In genomic region chr12:19707948-19708409, GRCh38 we compare ENCODE assay signal across 14 cellular contexts.
A peak's percentile ranks its signal among the peaks of the same experiment; 100 is the strongest.
DNase-seq lines count a peak whose midpoint lies in the region; ATAC-seq, FAIRE-seq and TF ChIP-seq lines count a peak whose summit lies in the region.
"Had no signal": no experiment of that assay in that cellular context is flagged by ENCODE, and none has a peak within 500 bp of the region (broad histone marks: within the 10 kb centered on the region; RNA-seq: fewer than 3 reads in every experiment).

No MANE protein-coding gene starts in this region.

- TF ChIP-seq CTCF in A549 (IDR thresholded peaks at IDR 0.05) (no peak), RWPE1 (conservative IDR thresholded peaks at IDR 0.05; ENCODE audit: low read depth) (no peak), fibroblast of mammary gland (conservative IDR thresholded peaks at IDR 0.05; ENCODE audit: control insufficient read depth, insufficient read depth, low read depth, low read length) (peak; percentile 45)

- H3K27ac Mint-ChIP-seq in activated T-helper 1 cell treated with anti-CD3 and anti-CD28 coated beads, Interleukin-12 subunit alpha, Interleukin-12 subunit beta, Interleukin-2, Interleukin-4 antibody, amounts not matched to agents 30 ng/mL and 10 ng/mL and 1 ng/mL, durations not matched to agents 14 hours and 24 hours and 36 hours: no peak overlapping the region
- H3K27ac Mint-ChIP-seq: activated CD4-positive, alpha-beta T cell treated with anti-CD3 and anti-CD28 coated beads for 36 hours had no signal

- no peaks in the 10 kb centered on the region for H3K36me3 Mint-ChIP-seq in activated T-helper 1 cell treated with anti-CD3 and anti-CD28 coated beads, Interleukin-12 subunit alpha, Interleukin-12 subunit beta, Interleukin-2, Interleukin-4 antibody, amounts not matched to agents 30 ng/mL and 10 ng/mL and 1 ng/mL, durations not matched to agents 14 hours and 24 hours and 36 hours (ENCODE audit: low read depth)

- H3K27me3 Mint-ChIP-seq in activated T-helper 1 cell treated with anti-CD3 and anti-CD28 coated beads, Interleukin-12 subunit alpha, Interleukin-12 subunit beta, Interleukin-2, Interleukin-4 antibody, amounts not matched to agents 30 ng/mL and 10 ng/mL and 1 ng/mL, durations not matched to agents 14 hours and 24 hours and 36 hours (ENCODE audit: insufficient read depth): peaks cover 3% of the 10 kb centered on the region
- H3K27me3 Mint-ChIP-seq: activated CD4-positive, alpha-beta T cell treated with anti-CD3 and anti-CD28 coated beads for 36 hours had no signal

- H3K27ac ChIP-seq in A549 (no peak overlapping the region), RWPE1 (no peak overlapping the region)

- peaks cover 20% of the 10 kb centered on the region for H3K4me1 ChIP-seq in A549
- H3K4me1 ChIP-seq: HAP-1 had no signal

- no peak for ATAC-seq in A549
- no peak for ATAC-seq in left ventricle myocardium superior
- ATAC-seq: activated CD4-positive, alpha-beta T cell treated with anti-CD3 and anti-CD28 coated beads for 36 hours; HepG2 had no signal

- no peak overlapping the region for H3K4me3 Mint-ChIP-seq in activated T-helper 1 cell treated with anti-CD3 and anti-CD28 coated beads, Interleukin-12 subunit alpha, Interleukin-12 subunit beta, Interleukin-2, Interleukin-4 antibody, amounts not matched to agents 30 ng/mL and 10 ng/mL and 1 ng/mL, durations not matched to agents 14 hours and 24 hours and 36 hours
- H3K4me3 Mint-ChIP-seq: activated CD4-positive, alpha-beta T cell treated with anti-CD3 and anti-CD28 coated beads for 36 hours had no signal

- 36% methylated on average over 6 of the region's 6 CpGs for WGBS in A549 (ENCODE audit: missing lambda C conversion rate)

- POLR2A ChIA-PET in A549 (lab: Yijun Ruan, JAX): no interaction called here
- POLR2A ChIA-PET in RWPE1 (lab: Yijun Ruan, JAX; ENCODE audit: low non-redundant PET): no interaction called here

- no peak for TF ChIP-seq POLR2A in A549 (IDR thresholded peaks at IDR 0.05; ENCODE audit: low read length)

- CTCF ChIA-PET in A549 (lab: Yijun Ruan, JAX): no interaction called here
- CTCF ChIA-PET in RWPE1 (lab: Yijun Ruan, JAX): no interaction called here

- peaks cover 8% of the 10 kb centered on the region; the same call in 1 of the 3 replicates for H3K9me3 ChIP-seq in A549
- H3K9me3 ChIP-seq: HAP-1 had no signal

- DNase-seq in A549 (ENCODE audit: low read depth in 1 of 2, low spot score in 1 of 2) (peak in 1 of 2 experiments; percentile 39), HCEC 1CT (peak; percentile 91), RWPE1 (ENCODE audit: low spot score) (peak; percentile 12), fibroblast of mammary gland (ENCODE audit: low read depth) (peak; percentile 81), DMS153 treated with DMSO at 0.1 percent for 48 hours (lab: John Stamatoyannopoulos, UW; ENCODE audit: unreplicated experiment) (no peak), left ventricle myocardium superior (no peak)
- DNase-seq in activated CD4-positive, CD25-positive, alpha-beta regulatory T cell treated with anti-CD3 and anti-CD28 coated beads, Interleukin-2, amount 50 U/mL, for 72 hours: no peak
- no peak for DNase-seq in activated T-helper 1 cell treated with anti-CD3 and anti-CD28 coated beads, Interleukin-12 subunit alpha, Interleukin-12 subunit beta, Interleukin-2, Interleukin-4 antibody, amounts not matched to agents 30 ng/mL and 10 ng/mL and 1 ng/mL, durations not matched to agents 14 hours and 24 hours and 36 hours (ENCODE audit: low spot score)
- DNase-seq: activated CD4-positive, alpha-beta T cell treated with anti-CD3 and anti-CD28 coated beads for 36 hours; GF-D8; NCI-H187 treated with DMSO at 0.1 percent for 48 hours had no signal

- no peak for FAIRE-seq in A549 (lab: Jason Lieb, UNC)
- FAIRE-seq: GM18507, HepG2 had no signal

- H3K4me2 ChIP-seq in A549: no peak overlapping the region

- TF ChIP-seq EP300 in A549 (IDR thresholded peaks at IDR 0.05): no peak

- no peak overlapping the region for H3K4me3 ChIP-seq in A549
- H3K4me3 ChIP-seq in fibroblast of mammary gland (ENCODE audit: control insufficient read depth, low read depth, low read length): no peak overlapping the region
- H3K4me3 ChIP-seq: HAP-1 had no signal

- intact Hi-C loops in activated T-helper 1 cell treated with anti-CD3 and anti-CD28 coated beads, Interleukin-12 subunit alpha, Interleukin-12 subunit beta, Interleukin-2, Interleukin-4 antibody, amounts not matched to agents 30 ng/mL and 10 ng/mL and 1 ng/mL, durations not matched to agents 14 hours and 24 hours and 36 hours (cut with micrococcal nuclease): no loop called here
- intact Hi-C loops in left ventricle myocardium superior (cut with micrococcal nuclease): no loop called here

- H3K4me1 Mint-ChIP-seq in activated T-helper 1 cell treated with anti-CD3 and anti-CD28 coated beads, Interleukin-12 subunit alpha, Interleukin-12 subunit beta, Interleukin-2, Interleukin-4 antibody, amounts not matched to agents 30 ng/mL and 10 ng/mL and 1 ng/mL, durations not matched to agents 14 hours and 24 hours and 36 hours (ENCODE audit: low read depth): no peaks in the 10 kb centered on the region

- no peak for TF ChIP-seq RAD21 in A549 (conservative IDR thresholded peaks at IDR 0.05 in 1 of 2, IDR thresholded peaks at IDR 0.05 in 1 of 2)

- H3K9me3 Mint-ChIP-seq in activated T-helper 1 cell treated with anti-CD3 and anti-CD28 coated beads, Interleukin-12 subunit alpha, Interleukin-12 subunit beta, Interleukin-2, Interleukin-4 antibody, amounts not matched to agents 30 ng/mL and 10 ng/mL and 1 ng/mL, durations not matched to agents 14 hours and 24 hours and 36 hours: peaks cover 44% of the 10 kb centered on the region

TF ChIP-seq in A549, 52 proteins besides CTCF, POLR2A, EP300 and RAD21:
- TF ChIP-seq FOSL2 (IDR thresholded peaks at IDR 0.05) (no peak), FOSL2 (CRISPR knock-in tag; IDR thresholded peaks at IDR 0.05) (peak; percentile 56; the same call in 1 of the 2 replicates), MAFK (IDR thresholded peaks at IDR 0.05; ENCODE audit: partially characterized antibody) (no peak), BCL3 (IDR thresholded peaks at IDR 0.05) (no peak)
TF ChIP-seq in A549: peak in this region for 1.

Comparison
In these comparisons a context has a peak if more than half of its experiments do, and no peak if none do; other contexts are left out.
1. DNase-seq: peak in HCEC 1CT (single experiment), RWPE1 (single experiment) and fibroblast of mammary gland (single experiment); none in DMS153 treated with DMSO at 0.1 percent for 48 hours (single experiment), activated CD4-positive, CD25-positive, alpha-beta regulatory T cell treated with anti-CD3 and anti-CD28 coated beads, Interleukin-2, amount 50 U/mL, for 72 hours (single experiment), activated T-helper 1 cell treated with anti-CD3 and anti-CD28 coated beads, Interleukin-12 subunit alpha, Interleukin-12 subunit beta, Interleukin-2, Interleukin-4 antibody, amounts not matched to agents 30 ng/mL and 10 ng/mL and 1 ng/mL, durations not matched to agents 14 hours and 24 hours and 36 hours (single experiment) and left ventricle myocardium superior (single experiment).